Comparison of ENCODE assay signal across 27 cellular contexts in the genomic region with DNA sequence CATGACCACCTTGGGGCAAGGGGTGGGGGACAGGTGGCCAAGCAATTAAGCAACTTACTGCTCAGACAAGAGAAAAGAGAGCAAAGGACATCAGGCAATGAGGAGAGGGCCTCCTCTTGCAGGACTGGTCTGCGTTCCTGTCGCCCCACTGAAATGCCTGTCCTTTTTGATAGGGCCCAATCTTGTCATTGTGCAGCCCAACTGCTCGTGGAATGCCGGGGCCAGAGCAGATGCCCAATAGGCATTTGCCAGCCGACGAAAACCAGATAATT.
"Had no signal": no experiment of that assay in that cellular context is flagged by ENCODE, and none has a peak within 500 bp of the region (broad histone marks: within the 10 kb centered on the region; RNA-seq: fewer than 3 reads in every experiment).

No MANE protein-coding gene starts in this region.

- H3K27me3 Mint-ChIP-seq: activated CD4-positive, alpha-beta T cell treated with anti-CD3 and anti-CD28 coated beads, Interleukin-2, amount 10 ng/mL, durations not matched to agents 7 days and 5 days had no signal

- H3K27ac ChIP-seq: brain microvascular endothelial cell, esophagus muscularis mucosa, foreskin keratinocyte, gastroesophageal sphincter had no signal

- H3K9me3 ChIP-seq: esophagus muscularis mucosa, gastroesophageal sphincter had no signal

- ATAC-seq: activated CD8-positive, alpha-beta T cell treated with anti-CD3 and anti-CD28 coated beads for 36 hours; activated T-cell treated with anti-CD3 and anti-CD28 coated beads, Interleukin-2, amount 50 U/mL, for 4 hours; activated T-helper 17 cell treated with anti-CD3 and anti-CD28 coated beads, Interleukin-2, amount 50 U/mL, for 72 hours; effector memory CD8-positive, alpha-beta T cell; foreskin keratinocyte; gastroesophageal sphincter had no signal

- H3K4me1 Mint-ChIP-seq: activated CD4-positive, alpha-beta T cell treated with anti-CD3 and anti-CD28 coated beads, Interleukin-2, amount 10 ng/mL, durations not matched to agents 7 days and 5 days; activated T-helper 17 cell treated with anti-CD3 and anti-CD28 coated beads, Interleukin-2, amount 50 U/mL, for 72 hours had no signal

- H3K4me1 ChIP-seq: esophagus muscularis mucosa, foreskin keratinocyte, gastroesophageal sphincter had no signal

- H3K4me3 ChIP-seq: esophagus muscularis mucosa, gastroesophageal sphincter had no signal

- H3K36me3 ChIP-seq: brain microvascular endothelial cell, esophagus muscularis mucosa, gastroesophageal sphincter had no signal

- H3K9me3 Mint-ChIP-seq: activated CD4-positive, alpha-beta T cell treated with anti-CD3 and anti-CD28 coated beads, Interleukin-2, amount 10 ng/mL, durations not matched to agents 7 days and 5 days; activated CD8-positive, alpha-beta T cell treated with anti-CD3 and anti-CD28 coated beads for 36 hours; activated T-cell treated with anti-CD3 and anti-CD28 coated beads, Interleukin-2, amount 50 U/mL, for 4 hours; activated T-helper 17 cell treated with anti-CD3 and anti-CD28 coated beads, Interleukin-2, amount 50 U/mL, for 72 hours; effector memory CD8-positive, alpha-beta T cell had no signal

- DNase-seq: activated CD4-positive, alpha-beta T cell treated with anti-CD3 and anti-CD28 coated beads for 4 hours; activated CD4-positive, alpha-beta T cell treated with anti-CD3 and anti-CD28 coated beads, Interleukin-2, amount 10 ng/mL, durations not matched to agents 7 days and 5 days; activated CD4-positive, alpha-beta T cell treated with anti-CD3 and anti-CD28 coated beads, Interleukin-2, amount 50 U/mL, for 4 hours; activated CD4-positive, CD25-positive, alpha-beta regulatory T cell; activated CD4-positive, CD25-positive, alpha-beta regulatory T cell treated with anti-CD3 and anti-CD28 coated beads, Interleukin-2, amount 50 U/mL, for 72 hours; activated CD8-positive, alpha-beta memory T cell treated with anti-CD3 and anti-CD28 coated beads for 24 hours; activated CD8-positive, alpha-beta T cell treated with anti-CD3 and anti-CD28 coated beads for 36 hours; activated effector memory CD4-positive, alpha-beta T cell treated with Interleukin-2 at 50 U/mL for 16 hours; activated gamma-delta T cell treated with Interleukin-2 at 50 U/mL for 16 hours; activated naive CD4-positive, alpha-beta T cell treated with anti-CD3 and anti-CD28 coated beads, Interleukin-2, amount 50 U/mL, for 16 hours; activated naive CD4-positive, alpha-beta T cell treated with Interleukin-2 at 50 U/mL for 16 hours; activated T-cell treated with anti-CD3 and anti-CD28 coated beads, Interleukin-2, amount 50 U/mL, for 4 hours; amniotic stem cell; anterior cingulate cortex; brain microvascular endothelial cell; caudate nucleus; cortex of kidney; dermis blood vessel endothelial cell; effector CD4-positive, alpha-beta T cell; effector memory CD8-positive, alpha-beta T cell; erythroblast; foreskin keratinocyte; T-helper 2 cell had no signal

- H3K36me3 Mint-ChIP-seq: activated naive CD8-positive, alpha-beta T cell had no signal

- H3K4me3 Mint-ChIP-seq: activated CD4-positive, alpha-beta T cell treated with anti-CD3 and anti-CD28 coated beads, Interleukin-2, amount 10 ng/mL, durations not matched to agents 7 days and 5 days; activated CD8-positive, alpha-beta T cell treated with anti-CD3 and anti-CD28 coated beads for 36 hours; activated naive CD8-positive, alpha-beta T cell; activated T-cell treated with anti-CD3 and anti-CD28 coated beads, Interleukin-2, amount 50 U/mL, for 4 hours; activated T-helper 17 cell treated with anti-CD3 and anti-CD28 coated beads, Interleukin-2, amount 50 U/mL, for 72 hours; effector memory CD8-positive, alpha-beta T cell had no signal

- H3K27me3 ChIP-seq: brain microvascular endothelial cell, esophagus muscularis mucosa, gastroesophageal sphincter had no signal

- H3K27ac Mint-ChIP-seq: activated CD4-positive, alpha-beta T cell treated with anti-CD3 and anti-CD28 coated beads, Interleukin-2, amount 10 ng/mL, durations not matched to agents 7 days and 5 days; activated CD8-positive, alpha-beta T cell treated with anti-CD3 and anti-CD28 coated beads for 36 hours; activated naive CD8-positive, alpha-beta T cell; activated T-helper 17 cell treated with anti-CD3 and anti-CD28 coated beads, Interleukin-2, amount 50 U/mL, for 72 hours; effector memory CD8-positive, alpha-beta T cell had no signal
